ENCODE assay signal across 12 cellular contexts in genomic region chr10:124727389-124727960, GRCh38. TPM values are rescaled to one million over a fixed set of nuclear protein-coding genes. Genes with fewer than 3 reads are reported as not detected.
A peak's percentile ranks its signal among the peaks of the same experiment; 100 is the strongest.
DNase-seq lines count a peak whose midpoint lies in the region; ATAC-seq and TF ChIP-seq lines count a peak whose summit lies in the region.
"Had no signal": no experiment of that assay in that cellular context is flagged by ENCODE, and none has a peak within 500 bp of the region (broad histone marks: within the 10 kb centered on the region; RNA-seq: fewer than 3 reads in every experiment).

No MANE protein-coding gene starts in this region.

- peaks cover 100% of the 10 kb centered on the region for H3K79me2 ChIP-seq in Karpas-422 (ENCODE audit: low read length)

- DNase-seq in activated CD4-positive, CD25-positive, alpha-beta regulatory T cell treated with anti-CD3 and anti-CD28 coated beads, Interleukin-2, amount 50 U/mL, for 72 hours = peak; percentile 17
- DNase-seq in activated CD4-positive, CD25-positive, alpha-beta regulatory T cell (lab: John Stamatoyannopoulos, UW) = no peak
- DNase-seq in mesenteric fat pad (ENCODE audit: low spot score) (peak; percentile 47), Karpas-422 (no peak), foreskin fibroblast (no peak)
- DNase-seq: activated CD4-positive, alpha-beta T cell treated with anti-CD3 and anti-CD28 coated beads, Interleukin-2, amount 50 U/mL, for 1 hour; retina had no signal

- peak overlapping the region; percentile 26 for H3K27ac ChIP-seq in subcutaneous abdominal adipose tissue (ENCODE audit: low read depth, low read length)
- no peak overlapping the region for H3K27ac ChIP-seq in Karpas-422 (ENCODE audit: low read length)
- H3K27ac ChIP-seq: 22Rv1 had no signal

- TF ChIP-seq CTCF in foreskin fibroblast (IDR thresholded peaks at IDR 0.05; ENCODE audit: low read depth, low read length) = no peak

- H3K27ac Mint-ChIP-seq in activated naive CD8-positive, alpha-beta T cell = peak overlapping the region; percentile 93
- H3K27ac Mint-ChIP-seq: GM23338 had no signal

- H3K27me3 ChIP-seq in subcutaneous abdominal adipose tissue (ENCODE audit: control insufficient read depth in 5 of 5, insufficient read depth in 4 of 5, low read length in 5 of 5) (no peaks in the 10 kb centered on the region), Karpas-422 (ENCODE audit: low read length) (no peaks in the 10 kb centered on the region)

- H3K36me3 ChIP-seq in subcutaneous abdominal adipose tissue (ENCODE audit: control insufficient read depth in 5 of 5, insufficient read depth in 5 of 5, low read length in 5 of 5) (peaks cover 0 to 6% (median 0%) of the 10 kb centered on the region in 5 donors), Karpas-422 (ENCODE audit: insufficient read depth, low read length) (peaks cover 36% of the 10 kb centered on the region; the same call in 1 of the 2 replicates)

- no peak overlapping the region for H2AFZ ChIP-seq in Karpas-422 (ENCODE audit: low read length)
- H2AFZ ChIP-seq: GM23338 had no signal

- peaks cover 78% of the 10 kb centered on the region for H3K4me1 Mint-ChIP-seq in activated naive CD8-positive, alpha-beta T cell (ENCODE audit: low read depth)

- H3K9ac ChIP-seq in subcutaneous abdominal adipose tissue (ENCODE audit: low read length in 5 of 5) (peak overlapping the region in 1 of 5 donors; percentile 33), Karpas-422 (ENCODE audit: low read length) (no peak overlapping the region)

- H3K4me3 Mint-ChIP-seq in activated naive CD8-positive, alpha-beta T cell = peak overlapping the region; percentile 30
- H3K4me3 Mint-ChIP-seq: GM23338 had no signal

- no peaks in the 10 kb centered on the region for H3K9me3 ChIP-seq in subcutaneous abdominal adipose tissue (ENCODE audit: control insufficient read depth in 5 of 5, low read length in 5 of 5)
- H3K9me3 ChIP-seq in Karpas-422 (ENCODE audit: low read length) = no peaks in the 10 kb centered on the region

- H3K36me3 Mint-ChIP-seq in activated naive CD8-positive, alpha-beta T cell = peaks cover 6% of the 10 kb centered on the region

- H3K27me3 Mint-ChIP-seq in activated naive CD8-positive, alpha-beta T cell = no peaks in the 10 kb centered on the region

- H4K20me1 ChIP-seq in Karpas-422 (ENCODE audit: insufficient read depth, low read depth, low read length) = 0 out of 2 replicates have a peak, but pooled peaks cover 4% of the 10 kb centered on the region

- H3K9me3 Mint-ChIP-seq in activated naive CD8-positive, alpha-beta T cell (ENCODE audit: low read depth) = no peaks in the 10 kb centered on the region
- H3K9me3 Mint-ChIP-seq: GM23338 had no signal

- no peaks in the 10 kb centered on the region for H3K9me2 ChIP-seq in Karpas-422 (replicated peaks; ENCODE audit: insufficient read depth, low read length)

- no peak overlapping the region for H3K4me2 ChIP-seq in Karpas-422 (ENCODE audit: low read depth, low read length, poor library complexity, severe bottlenecking)
- H3K4me2 ChIP-seq: GM23338 had no signal

- H3K4me1 ChIP-seq in subcutaneous abdominal adipose tissue (ENCODE audit: control insufficient read depth in 5 of 5, insufficient read depth in 5 of 5, low read length in 5 of 5) = peaks cover 35 to 86% (median 82%) of the 10 kb centered on the region in 5 donors
- peaks cover 96% of the 10 kb centered on the region for H3K4me1 ChIP-seq in Karpas-422 (ENCODE audit: low read length)

- H3K4me3 ChIP-seq in subcutaneous abdominal adipose tissue (ENCODE audit: low read depth in 1 of 5, low read length in 5 of 5) (no peak overlapping the region), Karpas-422 (ENCODE audit: low read length) (no peak overlapping the region), foreskin fibroblast (ENCODE audit: low read depth in 1 of 2, low read length in 2 of 2) (peak overlapping the region in 1 of 2 donors; percentile 1)
- H3K4me3 ChIP-seq: GM23338 had no signal

- ATAC-seq in GM19397 (IDR thresholded peaks at IDR 0.05; ENCODE audit: unreplicated experiment) = no peak
- ATAC-seq: GM23338 had no signal

RNA-seq across cellular contexts. Expression of gene FAM53B, which starts 16.7 kb away (rescaled TPM):
- 35.0 TPM for total RNA-seq in mesenteric fat pad
- total RNA-seq in Karpas-422 (2014; rRNA removed; shearing (Covaris generic); ENCODE audit: low replicate concordance) = 72.5 and 148 TPM in 2 replicates

Comparison
In these comparisons a context has a peak if more than half of its experiments do, and no peak if none do; other contexts are left out.
1. DNase-seq: peak in activated CD4-positive, CD25-positive, alpha-beta regulatory T cell treated with anti-CD3 and anti-CD28 coated beads, Interleukin-2, amount 50 U/mL, for 72 hours (single experiment) and mesenteric fat pad (single experiment); none in activated CD4-positive, CD25-positive, alpha-beta regulatory T cell (0 of 4), Karpas-422 (single experiment) and foreskin fibroblast (0 of 2).